ENCODE assay signal across 8 cellular contexts in the genomic region with DNA sequence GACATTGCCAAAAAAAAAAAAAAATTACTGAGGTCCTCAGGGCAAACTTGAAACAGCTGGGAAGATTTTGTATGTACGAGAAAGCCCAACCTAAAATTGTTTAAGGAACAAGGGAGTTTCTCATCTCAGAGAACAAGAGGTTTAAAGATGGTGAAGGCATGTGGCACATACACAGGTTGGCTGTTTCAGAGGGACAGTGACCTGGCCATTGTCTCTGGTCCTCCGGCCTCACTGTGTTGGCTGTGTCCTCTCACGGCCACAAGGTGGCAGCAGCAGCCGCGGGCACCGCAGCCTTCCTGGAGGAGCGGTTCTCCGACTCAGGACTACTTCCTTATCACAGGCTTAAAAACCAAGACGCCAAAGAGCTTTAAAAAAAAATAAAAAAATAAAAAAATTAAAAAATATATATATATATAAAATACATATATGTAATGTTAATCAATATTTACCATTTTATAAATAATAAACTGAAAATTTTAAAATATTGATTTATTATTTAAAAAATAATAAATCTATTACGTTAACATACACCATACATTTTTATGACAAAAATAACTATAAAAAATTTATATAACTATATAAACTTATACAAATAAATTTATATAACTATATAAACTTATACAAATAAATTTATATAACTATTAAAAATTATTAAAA. TPM values are rescaled to one million over a fixed set of nuclear protein-coding genes. Genes with fewer than 3 reads are reported as not detected.
DNase-seq lines count a peak whose midpoint lies in the region; ATAC-seq and TF ChIP-seq lines count a peak whose summit lies in the region.

No MANE protein-coding gene starts in this region.

- TF ChIP-seq POLR2A in HCT116 (IDR thresholded peaks at IDR 0.05; ENCODE audit: borderline replicate concordance, extremely low read depth, insufficient read depth, insufficient read length) = no peak
- TF ChIP-seq POLR2A in adrenal gland (IDR thresholded peaks at IDR 0.05) = no peak

- H4K20me1 ChIP-seq in HCT116 (ENCODE audit: insufficient read depth) = no peaks in the 10 kb centered on the region

- H3K4me2 ChIP-seq in HCT116 (ENCODE audit: low read length) = peak overlapping the region; percentile 22; the same call in 1 of the 2 replicates

- H2AFZ ChIP-seq in HCT116 (ENCODE audit: low read depth, low read length, poor library complexity, severe bottlenecking) = peak overlapping the region; percentile 44

- DNase-seq in GDM1 (lab: John Stamatoyannopoulos, UW) (peak; percentile 71), HCT116 (ENCODE audit: low read depth, low spot score) (peak; percentile 73), NCI-H1105 treated with DMSO at 0.1 percent for 48 hours (lab: John Stamatoyannopoulos, UW) (peak; percentile 88), T-helper 2 cell (peak; percentile 51 to 78 (median 60)), adrenal gland (peak; percentile 75 to 92 (median 82)), left ventricle myocardium inferior (peak; percentile 76), retina (peak; percentile 79)

- BruUV-seq in HCT116 (replicated peaks; lab: Mats Ljungman, UMichigan) = no TSS peak

- POLR2A ChIA-PET in HCT116 (lab: Charles Lee) = interaction anchor here (0.8 to 1.0 kb wide), 2 partner anchors 267 to 424 kb away, joined by 3 to 4 read pairs; no protein-coding TSS in a partner anchor

- TF ChIP-seq RAD21 in HCT116 (IDR thresholded peaks at IDR 0.05; ENCODE audit: low read depth) = peak; percentile 94

- H3K4me3 ChIP-seq in HCT116 (replicated peaks in 1 of 2; ENCODE audit: low read depth in 1 of 2, low read length in 2 of 2) (no peak overlapping the region), adrenal gland (no peak overlapping the region), left ventricle myocardium inferior (no peak overlapping the region)

- H3K9me3 ChIP-seq in HCT116 (ENCODE audit: control insufficient read depth in 1 of 2, insufficient read depth in 1 of 2, low read depth in 1 of 2, low read length in 2 of 2) (peaks cover 0 to 3% of the 10 kb centered on the region in 2 experiments; a peak in 1 of 4 replicates), adrenal gland (replicated peaks in 1 of 3) (no peaks in the 10 kb centered on the region), left ventricle myocardium inferior (replicated peaks) (no peaks in the 10 kb centered on the region)

- peak; percentile 89 to 97 (median 90) for TF ChIP-seq CTCF in HCT116 (IDR thresholded peaks at IDR 0.05 in 2 of 3, conservative IDR thresholded peaks at IDR 0.05 in 1 of 3; ENCODE audit: borderline replicate concordance in 1 of 3, insufficient read depth in 1 of 3, low read depth in 2 of 3, low read length in 2 of 3)
- peak; percentile 88 to 96 (median 93) for TF ChIP-seq CTCF in adrenal gland (IDR thresholded peaks at IDR 0.05)
- peak; percentile 98 for TF ChIP-seq CTCF in left ventricle myocardium inferior (IDR thresholded peaks at IDR 0.05; ENCODE audit: borderline replicate concordance)

- RAD21 ChIA-PET in HCT116 (lab: Charles Lee; ENCODE audit: low non-redundant PET in 1 of 2, low total read pairs in 2 of 2, uncharacterized antibody in 2 of 2, unreplicated experiment in 2 of 2) = interaction anchor here in 1 of 2 experiments (1.0 kb wide), 1 partner anchor 384 kb away, joined by 6 read pairs; no protein-coding TSS in a partner anchor

- no peaks in the 10 kb centered on the region for H3K9me2 ChIP-seq in HCT116 (ENCODE audit: insufficient read depth)

- WGBS in adrenal gland, 4 donors = 5 to 12% (median 9%) methylated on average over 10 of the region's 10 CpGs

- H3K79me2 ChIP-seq in HCT116 (ENCODE audit: insufficient read depth, low read length) = no peaks in the 10 kb centered on the region

- H3K36me3 ChIP-seq in HCT116 (ENCODE audit: control insufficient read depth in 1 of 2, insufficient read depth in 2 of 2, low read length in 2 of 2) = no peaks in the 10 kb centered on the region
- H3K36me3 ChIP-seq in adrenal gland (replicated peaks in 1 of 2) = no peaks in the 10 kb centered on the region
- no peaks in the 10 kb centered on the region for H3K36me3 ChIP-seq in left ventricle myocardium inferior

- no peaks in the 10 kb centered on the region for H3K4me1 ChIP-seq in HCT116 (ENCODE audit: control insufficient read depth in 1 of 2, insufficient read depth in 2 of 2, low read length in 2 of 2)
- H3K4me1 ChIP-seq in adrenal gland (replicated peaks in 1 of 2) = no peaks in the 10 kb centered on the region
- no peaks in the 10 kb centered on the region for H3K4me1 ChIP-seq in left ventricle myocardium inferior

- H3K27me3 ChIP-seq in HCT116 (ENCODE audit: insufficient read depth, low read length) = no peaks in the 10 kb centered on the region
- no peaks in the 10 kb centered on the region for H3K27me3 ChIP-seq in adrenal gland
- H3K27me3 ChIP-seq in left ventricle myocardium inferior (ENCODE audit: low read depth) = no peaks in the 10 kb centered on the region

- intact Hi-C loops in HCT116 (cut with micrococcal nuclease) = loop anchor here (1.0 to 10.0 kb wide), 4 partner anchors 166 to 754 kb away; no protein-coding TSS in a partner anchor
- intact Hi-C loops in adrenal gland (cut with DNase I) = loop anchor here (5.0 to 10.0 kb wide), 4 partner anchors 296 to 464 kb away; no protein-coding TSS in a partner anchor
- intact Hi-C loops in left ventricle myocardium inferior (cut with micrococcal nuclease) = no loop called here

- ATAC-seq in HCT116 = peak; percentile 100
- ATAC-seq in HG03196 (IDR thresholded peaks at IDR 0.05; ENCODE audit: unreplicated experiment) = no peak

- CTCF ChIA-PET in HCT116 (lab: Charles Lee) = interaction anchor here (0.6 to 2.3 kb wide), 36 partner anchors 8 to 914 kb away, joined by 3 to 38 read pairs (median 3); a partner anchor contains a TSS

- no peak overlapping the region for H3K9ac ChIP-seq in HCT116 (ENCODE audit: low read length)

- no peak overlapping the region for H3K27ac ChIP-seq in HCT116 (ENCODE audit: low read depth, low read length)
- H3K27ac ChIP-seq in adrenal gland = no peak overlapping the region
- no peak overlapping the region for H3K27ac ChIP-seq in left ventricle myocardium inferior (replicated peaks)

TF ChIP-seq in HCT116, 20 proteins besides CTCF, POLR2A, EP300 and RAD21:
- TF ChIP-seq, protein P1, sequence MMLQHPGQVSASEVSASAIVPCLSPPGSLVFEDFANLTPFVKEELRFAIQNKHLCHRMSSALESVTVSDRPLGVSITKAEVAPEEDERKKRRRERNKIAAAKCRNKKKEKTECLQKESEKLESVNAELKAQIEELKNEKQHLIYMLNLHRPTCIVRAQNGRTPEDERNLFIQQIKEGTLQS (IDR thresholded peaks at IDR 0.05) = no peak
- peak; percentile 56 for TF ChIP-seq YY1 (IDR thresholded peaks at IDR 0.05; ENCODE audit: extremely low read depth, insufficient replicate concordance, low read depth, low read length)

RNA-seq across cellular contexts. Expression of a gene that starts 52.8 kb away (rescaled TPM):
- total RNA-seq in HCT116 (2021; ENCODE audit: unreplicated experiment) (19.0 TPM), adrenal gland (10 to 100 TPM in 5 of 8 donors, 1 to 10 TPM in 3; 6.1 to 52.6 (median 24.6) TPM), left ventricle myocardium inferior (25.0 TPM)
- 4.7 and 6.8 TPM in 2 replicates for polyA plus RNA-seq in HCT116 (2012)
- polyA plus RNA-seq in adrenal gland = 10 to 100 TPM in 2 of 3 donors, 1 to 10 TPM in 1; 8.6 to 46.1 (median 26.2) TPM

RNA-seq across cellular contexts. Expression of a gene that starts 52.9 kb away (rescaled TPM):
- total RNA-seq in HCT116 (2021; ENCODE audit: unreplicated experiment) (7.6 TPM), adrenal gland (10 to 100 TPM; 13.8 to 20.0 (median 17.6) TPM), left ventricle myocardium inferior (5.1 TPM)
- polyA plus RNA-seq in HCT116 (2012) = 3.1 and 4.1 TPM in 2 replicates
- 10 to 100 TPM in 1 of 3 donors, 1 to 10 TPM in 2; 5.0 to 18.3 (median 6.4) TPM for polyA plus RNA-seq in adrenal gland
